In genomic region chr9:121989010-121989409, GRCh38 we compare ENCODE assay signal across 13 cellular contexts.
DNase-seq lines count a peak whose midpoint lies in the region; ATAC-seq and TF ChIP-seq lines count a peak whose summit lies in the region.
"Had no signal": no experiment of that assay in that cellular context is flagged by ENCODE, and none has a peak within 500 bp of the region (broad histone marks: within the 10 kb centered on the region; RNA-seq: fewer than 3 reads in every experiment).

No MANE protein-coding gene starts in this region.

- ATAC-seq in HG02884 (IDR thresholded peaks at IDR 0.05; ENCODE audit: unreplicated experiment) (no peak), sciatic nerve (no peak), GM21576 (IDR thresholded peaks at IDR 0.05; ENCODE audit: unreplicated experiment) (no peak)
- ATAC-seq: activated CD8-positive, alpha-beta memory T cell treated with anti-CD3 and anti-CD28 coated beads, Interleukin-2, amount 10 ng/mL, durations not matched to agents 7 days and 5 days had no signal

- H3K36me3 ChIP-seq in iPS DF 6.9 (ENCODE audit: control insufficient read depth, insufficient read depth, low read length) = no peaks in the 10 kb centered on the region
- H3K36me3 ChIP-seq in testis (ENCODE audit: low read depth, missing control alignments) = no peaks in the 10 kb centered on the region

- H3K27me3 ChIP-seq in iPS DF 6.9 (ENCODE audit: control insufficient read depth, insufficient read depth, low read length) (no peaks in the 10 kb centered on the region), testis (no peaks in the 10 kb centered on the region)

- H3K27ac ChIP-seq in iPS DF 6.9 (ENCODE audit: low read length) (no peak overlapping the region), testis (no peak overlapping the region)

- no peaks in the 10 kb centered on the region for H3K9me3 ChIP-seq in iPS DF 6.9 (ENCODE audit: control insufficient read depth, insufficient read depth, low read length)
- H3K9me3 ChIP-seq in testis = no peaks in the 10 kb centered on the region

- intact Hi-C loops in testis (cut with DNase I; ENCODE audit: low total_unique reads) = loop anchor here (10.0 kb wide), 1 partner anchor 304 kb away; no protein-coding TSS in a partner anchor
- intact Hi-C loops in sciatic nerve (cut with DNase I) = no loop called here

- DNase-seq in NCI-H82 (lab: John Stamatoyannopoulos, UW) = peak; percentile 48
- DNase-seq in NCI-H82 treated with DMSO at 0.1 percent for 48 hours (lab: John Stamatoyannopoulos, UW; ENCODE audit: unreplicated experiment) = no peak
- no peak for DNase-seq in astrocyte of the cerebellum (ENCODE audit: low read depth)
- peak; percentile 50 for DNase-seq in iPS DF 6.9 (ENCODE audit: low read depth, low spot score)
- peak; percentile 61 for DNase-seq in testis
- no peak for DNase-seq in sciatic nerve (ENCODE audit: low spot score)
- DNase-seq: activated CD8-positive, alpha-beta memory T cell treated with anti-CD3 and anti-CD28 coated beads, Interleukin-2, amount 10 ng/mL, durations not matched to agents 7 days and 5 days; EL; natural killer cell; NCI-H187 treated with DMSO at 0.1 percent for 48 hours; stimulated activated naive CD4-positive, alpha-beta T cell had no signal

- H3K4me1 ChIP-seq in iPS DF 6.9 (ENCODE audit: control insufficient read depth, insufficient read depth, low read length) (no peaks in the 10 kb centered on the region), testis (peaks cover 9% of the 10 kb centered on the region)

- in situ Hi-C loops in astrocyte of the cerebellum (cut with HindIII; ENCODE audit: low sequenced_read_pairs) = loop anchor here (25.0 kb wide), 2 partner anchors 302 to 427 kb away; no protein-coding TSS in a partner anchor

- no CpG with 5 or more reads among the region's 13 CpGs for WGBS in iPS DF 6.9 (ENCODE audit: insufficient coverage, insufficient read length)
- 84 to 85% methylated on average over 13 of the region's 13 CpGs for WGBS in testis, 2 donors

- no peak for TF ChIP-seq POLR2A in testis (IDR thresholded peaks at IDR 0.05)

- TF ChIP-seq CTCF in astrocyte of the cerebellum (IDR thresholded peaks at IDR 0.05; ENCODE audit: low read depth, low read length, missing control alignments) (peak; percentile 63), testis (IDR thresholded peaks at IDR 0.05) (no peak)

- H3K4me3 ChIP-seq in astrocyte of the cerebellum (ENCODE audit: low read depth, low read length) = no peak overlapping the region
- no peak overlapping the region for H3K4me3 ChIP-seq in iPS DF 6.9 (ENCODE audit: low read length)
- no peak overlapping the region for H3K4me3 ChIP-seq in testis

Comparison
In these comparisons a context has a peak if more than half of its experiments do, and no peak if none do; other contexts are left out.
1. DNase-seq: peak in NCI-H82 (single experiment), iPS DF 6.9 (single experiment) and testis (single experiment); none in NCI-H82 treated with DMSO at 0.1 percent for 48 hours (single experiment), astrocyte of the cerebellum (single experiment) and sciatic nerve (single experiment).